In the genomic region with DNA sequence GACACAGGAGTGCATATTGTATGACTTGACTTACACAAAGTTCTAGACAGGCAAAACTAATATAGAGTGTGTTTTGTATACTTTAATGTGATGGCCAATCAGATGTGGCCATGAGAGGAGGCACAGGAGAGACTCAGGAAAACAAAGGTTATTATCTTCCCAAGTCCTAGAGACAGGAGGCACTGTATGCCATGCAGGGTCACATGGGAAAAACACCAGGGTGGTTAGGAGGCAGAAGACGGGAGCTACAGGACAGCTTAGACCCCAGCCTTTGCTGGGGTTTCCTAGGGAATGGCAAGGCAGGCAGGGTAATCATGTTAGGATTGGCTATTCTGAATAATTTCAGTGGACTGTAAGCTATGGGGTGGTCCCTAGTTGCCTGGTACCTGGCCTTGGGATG, we compare ENCODE assay signal across 4 cellular contexts. TPM values are rescaled to one million over a fixed set of nuclear protein-coding genes. Genes with fewer than 3 reads are reported as not detected.
"Had no signal": no experiment of that assay in that cellular context is flagged by ENCODE, and none has a peak within 500 bp of the region (broad histone marks: within the 10 kb centered on the region; RNA-seq: fewer than 3 reads in every experiment).

No MANE protein-coding gene starts in this region.

- H3K4me3 ChIP-seq: GM12878 had no signal

- ATAC-seq: GM12878 had no signal

- DNase-seq: GDM1, GF-D8 had no signal

RNA-seq across cellular contexts. Expression of a gene that starts 16.2 kb away (rescaled TPM):
- total RNA-seq: G401, GM12878 had no signal
- polyA plus RNA-seq: GM12878 had no signal
